ENCODE assay signal across 20 cellular contexts in the genomic region with DNA sequence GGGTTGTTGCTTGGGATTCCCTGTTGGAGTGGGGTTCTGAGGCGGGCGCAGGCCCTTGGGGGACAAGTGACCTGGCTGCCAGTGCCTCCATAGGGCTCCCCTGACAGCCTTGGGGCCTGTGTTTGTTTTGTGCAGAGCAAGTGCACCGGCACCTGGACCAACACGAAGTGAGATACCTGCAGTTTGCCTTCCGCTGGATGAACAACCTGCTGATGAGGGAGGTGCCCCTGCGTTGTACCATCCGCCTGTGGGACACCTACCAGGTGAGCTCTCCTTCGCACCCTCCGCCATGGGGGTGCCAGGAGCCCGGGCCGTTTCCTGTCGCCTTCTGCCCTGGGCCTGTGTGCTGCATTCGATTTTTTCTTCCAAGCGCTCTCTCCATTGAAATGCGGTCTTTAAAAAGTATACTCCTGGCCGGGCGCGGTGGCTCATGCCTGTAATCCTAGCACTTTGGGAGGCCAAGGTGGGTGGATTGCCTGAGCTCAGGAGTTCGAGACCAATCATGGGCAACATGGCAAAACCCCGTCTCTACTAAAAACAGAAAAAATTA.
"Had no signal": no experiment of that assay in that cellular context is flagged by ENCODE, and none has a peak within 500 bp of the region (broad histone marks: within the 10 kb centered on the region; RNA-seq: fewer than 3 reads in every experiment).

No MANE protein-coding gene starts in this region.

- H3K36me3 ChIP-seq: Peyer's patch had no signal

- H3K27ac Mint-ChIP-seq: activated CD8-positive, alpha-beta T cell treated with anti-CD3 and anti-CD28 coated beads for 36 hours; activated naive CD4-positive, alpha-beta T cell treated with anti-CD3 and anti-CD28 coated beads, Interleukin-2, amount 10 ng/mL, durations not matched to agents 7 days and 5 days; activated naive CD8-positive, alpha-beta T cell treated with anti-CD3 and anti-CD28 coated beads for 36 hours; activated T-cell treated with anti-CD3 and anti-CD28 coated beads, Interleukin-2, amount 50 U/mL, for 72 hours; activated T-helper 2 cell treated with anti-CD3 and anti-CD28 coated beads, Interferon-gamma antibody, Interleukin-2, Interleukin-4, amounts not matched to agents 10 μg/mL and 5 μg/mL and 100 μg/mL, durations not matched to agents 14 hours and 24 hours and 36 hours; T-cell had no signal

- H3K27me3 ChIP-seq: Peyer's patch had no signal

- H3K4me1 Mint-ChIP-seq: activated naive CD4-positive, alpha-beta T cell treated with anti-CD3 and anti-CD28 coated beads, Interleukin-2, amount 10 ng/mL, durations not matched to agents 7 days and 5 days had no signal

- DNase-seq: activated CD4-positive, alpha-beta T cell treated with anti-CD3 and anti-CD28 coated beads for 4 hours; activated CD8-positive, alpha-beta memory T cell treated with anti-CD3 and anti-CD28 coated beads, Interleukin-2, amount 50 U/mL, for 4 hours; activated CD8-positive, alpha-beta T cell treated with anti-CD3 and anti-CD28 coated beads for 36 hours; activated gamma-delta T cell treated with Interleukin-2 at 50 U/mL for 16 hours; activated naive CD4-positive, alpha-beta T cell treated with anti-CD3 and anti-CD28 coated beads, Interleukin-2, amount 10 ng/mL, durations not matched to agents 7 days and 5 days; activated naive CD8-positive, alpha-beta T cell treated with anti-CD3 and anti-CD28 coated beads for 36 hours; activated T-cell treated with anti-CD3 and anti-CD28 coated beads, Interleukin-2, amount 50 U/mL, for 72 hours; Karpas-422; MM.1S; NCI-H1105; NCI-H1436 treated with DMSO at 0.1 percent for 48 hours; NCI-H187; NCI-H2081; NCI-H510A treated with DMSO at 0.1 percent for 48 hours; T-cell had no signal

- H3K27me3 Mint-ChIP-seq: activated CD8-positive, alpha-beta T cell treated with anti-CD3 and anti-CD28 coated beads for 36 hours; activated naive CD4-positive, alpha-beta T cell treated with anti-CD3 and anti-CD28 coated beads, Interleukin-2, amount 10 ng/mL, durations not matched to agents 7 days and 5 days; activated naive CD8-positive, alpha-beta T cell treated with anti-CD3 and anti-CD28 coated beads for 36 hours; T-cell had no signal

- H3K4me3 Mint-ChIP-seq: activated CD8-positive, alpha-beta T cell treated with anti-CD3 and anti-CD28 coated beads for 36 hours; activated naive CD4-positive, alpha-beta T cell treated with anti-CD3 and anti-CD28 coated beads, Interleukin-2, amount 10 ng/mL, durations not matched to agents 7 days and 5 days; activated naive CD8-positive, alpha-beta T cell treated with anti-CD3 and anti-CD28 coated beads for 36 hours; activated T-cell treated with anti-CD3 and anti-CD28 coated beads, Interleukin-2, amount 50 U/mL, for 72 hours; T-cell had no signal

- H3K9me3 Mint-ChIP-seq: activated CD8-positive, alpha-beta T cell treated with anti-CD3 and anti-CD28 coated beads for 36 hours; activated naive CD4-positive, alpha-beta T cell treated with anti-CD3 and anti-CD28 coated beads, Interleukin-2, amount 10 ng/mL, durations not matched to agents 7 days and 5 days; activated naive CD8-positive, alpha-beta T cell treated with anti-CD3 and anti-CD28 coated beads for 36 hours; activated T-cell treated with anti-CD3 and anti-CD28 coated beads, Interleukin-2, amount 50 U/mL, for 72 hours; activated T-helper 2 cell treated with anti-CD3 and anti-CD28 coated beads, Interferon-gamma antibody, Interleukin-2, Interleukin-4, amounts not matched to agents 10 μg/mL and 5 μg/mL and 100 μg/mL, durations not matched to agents 14 hours and 24 hours and 36 hours; T-cell had no signal

- H3K9me3 ChIP-seq: Peyer's patch had no signal

- ATAC-seq: activated CD8-positive, alpha-beta T cell treated with anti-CD3 and anti-CD28 coated beads for 36 hours; activated T-cell treated with anti-CD3 and anti-CD28 coated beads, Interleukin-2, amount 50 U/mL, for 72 hours; K562; T-cell had no signal

- H3K27ac ChIP-seq: Peyer's patch, SK-N-MC, VCaP had no signal

- H3K4me3 ChIP-seq: K562, Peyer's patch, SK-N-MC had no signal
